ENCODE assay signal across 1 cellular context in the genomic region with DNA sequence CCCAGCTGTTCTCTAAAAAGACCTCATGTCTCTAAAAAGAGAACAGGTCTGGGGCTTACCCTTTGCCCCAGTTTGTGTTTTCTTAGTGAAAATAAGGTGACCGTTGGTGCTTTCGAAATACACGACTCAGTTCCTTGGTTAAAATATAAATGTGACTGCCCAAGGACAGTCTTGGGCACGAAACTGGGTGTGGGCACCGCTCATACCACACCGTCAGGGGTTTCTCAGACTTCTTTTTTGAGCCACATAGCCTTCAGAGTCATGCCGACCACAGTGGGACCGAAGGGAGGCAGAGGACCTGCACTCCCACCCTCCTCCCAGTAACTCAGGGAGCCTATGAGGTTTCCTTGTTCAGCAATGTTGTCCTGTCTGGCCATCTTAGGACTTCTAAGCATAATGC.
TF ChIP-seq lines count a peak whose summit lies in the region.

No MANE protein-coding gene starts in this region.

TF ChIP-seq in IMR-90, 13 proteins besides CTCF, POLR2A, EP300 and RAD21 (continued from another document):
- TF ChIP-seq CEBPB (IDR thresholded peaks at IDR 0.05; ENCODE audit: low read depth, low read length) (no peak), CHD1 (IDR thresholded peaks at IDR 0.05; ENCODE audit: low read depth, low read length) (no peak), RCOR1 (IDR thresholded peaks at IDR 0.05; ENCODE audit: insufficient replicate concordance, low read length) (no peak), SMC3 (IDR thresholded peaks at IDR 0.05; ENCODE audit: low read depth, low read length) (no peak), NFE2L2 (IDR thresholded peaks at IDR 0.05; ENCODE audit: low read depth, low read length) (no peak), MXI1 (IDR thresholded peaks at IDR 0.05; ENCODE audit: borderline replicate concordance, low read depth, low read length) (no peak), FOS (IDR thresholded peaks at IDR 0.05; ENCODE audit: low read depth, low read length) (no peak), MAFK (IDR thresholded peaks at IDR 0.05; ENCODE audit: low read depth, low read length) (no peak), RFX5 (IDR thresholded peaks at IDR 0.05; ENCODE audit: low read depth, low read length) (no peak), BHLHE40 (IDR thresholded peaks at IDR 0.05; ENCODE audit: low read depth, low read length) (no peak), MAZ (IDR thresholded peaks at IDR 0.05; ENCODE audit: borderline replicate concordance, low read depth, low read length) (no peak)
- TF ChIP-seq, protein P1, sequence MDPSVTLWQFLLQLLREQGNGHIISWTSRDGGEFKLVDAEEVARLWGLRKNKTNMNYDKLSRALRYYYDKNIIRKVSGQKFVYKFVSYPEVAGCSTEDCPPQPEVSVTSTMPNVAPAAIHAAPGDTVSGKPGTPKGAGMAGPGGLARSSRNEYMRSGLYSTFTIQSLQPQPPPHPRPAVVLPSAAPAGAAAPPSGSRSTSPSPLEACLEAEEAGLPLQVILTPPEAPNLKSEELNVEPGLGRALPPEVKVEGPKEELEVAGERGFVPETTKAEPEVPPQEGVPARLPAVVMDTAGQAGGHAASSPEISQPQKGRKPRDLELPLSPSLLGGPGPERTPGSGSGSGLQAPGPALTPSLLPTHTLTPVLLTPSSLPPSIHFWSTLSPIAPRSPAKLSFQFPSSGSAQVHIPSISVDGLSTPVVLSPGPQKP (IDR thresholded peaks at IDR 0.05; ENCODE audit: borderline replicate concordance, low read depth, low read length), result no peak
